ENCODE assay signal across 8 cellular contexts in genomic region chr2:190533968-190534309, GRCh38. TPM values are rescaled to one million over a fixed set of nuclear protein-coding genes. Genes with fewer than 3 reads are reported as not detected.
DNase-seq lines count a peak whose midpoint lies in the region; ATAC-seq and TF ChIP-seq lines count a peak whose summit lies in the region.

No MANE protein-coding gene starts in this region.

- intact Hi-C loops in left lung (cut with DNase I): no loop called here

- H3K27ac ChIP-seq in RWPE2 (ENCODE audit: poor library complexity, severe bottlenecking) (peak overlapping the region; percentile 69), left lung (peak overlapping the region; percentile 94 to 95)

- in situ Hi-C loops in astrocyte of the cerebellum (cut with HindIII; ENCODE audit: low sequenced_read_pairs): no loop called here

- TF ChIP-seq CTCF in RWPE2 (IDR thresholded peaks at IDR 0.05; ENCODE audit: poor library complexity, severe bottlenecking) (no peak), astrocyte of the cerebellum (IDR thresholded peaks at IDR 0.05; ENCODE audit: low read depth, low read length, missing control alignments) (no peak), left lung (IDR thresholded peaks at IDR 0.05) (no peak)

- H3K9me3 ChIP-seq in RWPE2 (ENCODE audit: severe bottlenecking) (no peaks in the 10 kb centered on the region), left lung (peaks cover 0 to 14% of the 10 kb centered on the region in 2 donors)

- H3K4me1 ChIP-seq in RWPE2 (ENCODE audit: insufficient read depth, poor library complexity, severe bottlenecking) (peaks cover 13% of the 10 kb centered on the region), left lung (peaks cover 5 to 42% of the 10 kb centered on the region in 2 donors)

- H3K4me3 ChIP-seq in RWPE2 (ENCODE audit: severe bottlenecking) (peak overlapping the region; percentile 53), astrocyte of the cerebellum (ENCODE audit: low read depth, low read length) (peak overlapping the region; percentile 59), left lung (peak overlapping the region; percentile 69 to 80)

- DNase-seq in Daoy (ENCODE audit: low read depth) (peak; percentile 30), RWPE2 (ENCODE audit: low spot score) (no peak), astrocyte of the cerebellum (ENCODE audit: low read depth) (no peak), left lung (peak in 1 of 2 donors; percentile 47), NCI-H2171 (lab: John Stamatoyannopoulos, UW) (no peak)
- DNase-seq in stimulated activated CD8-positive, alpha-beta memory T cell treated with anti-CD3 and anti-CD28 coated beads, Interleukin-4, amount 100 ng/mL, for 48 hours: peak; percentile 68

- ATAC-seq in HG02623 (IDR thresholded peaks at IDR 0.05; ENCODE audit: unreplicated experiment): peak; percentile 15
- ATAC-seq in RWPE2 (ENCODE audit: low read depth): peak; percentile 1; the same call in 1 of the 3 replicates
- peak; percentile 7 for ATAC-seq in left lung
- ATAC-seq in GM19328 (IDR thresholded peaks at IDR 0.05; ENCODE audit: unreplicated experiment): no peak

- H3K27me3 ChIP-seq in RWPE2 (ENCODE audit: insufficient read depth, poor library complexity, severe bottlenecking): no peaks in the 10 kb centered on the region
- H3K27me3 ChIP-seq in left lung: no peaks in the 10 kb centered on the region

- H3K36me3 ChIP-seq in RWPE2 (ENCODE audit: low read depth) (no peaks in the 10 kb centered on the region), left lung (no peaks in the 10 kb centered on the region)

RNA-seq across cellular contexts. Expression of gene NEMP2, which starts 0.6 kb away (rescaled TPM):
- total RNA-seq in Daoy (2014; rRNA removed; shearing (Covaris generic)): 6.7 and 20.0 TPM in 2 replicates
- total RNA-seq in left lung: 1 to 10 TPM; 8.1 to 9.3 TPM

Comparison
In these comparisons a context has a peak if more than half of its experiments do, and no peak if none do; other contexts are left out.
1. DNase-seq: peak in Daoy (single experiment) and stimulated activated CD8-positive, alpha-beta memory T cell treated with anti-CD3 and anti-CD28 coated beads, Interleukin-4, amount 100 ng/mL, for 48 hours (single experiment); none in RWPE2 (single experiment), astrocyte of the cerebellum (single experiment) and NCI-H2171 (single experiment).
2. Peak in every context shown above with its lines, with median percentiles within 50 percentile points of each other: H3K4me3 ChIP-seq.